ENCODE assay signal across 9 cellular contexts in the genomic region with DNA sequence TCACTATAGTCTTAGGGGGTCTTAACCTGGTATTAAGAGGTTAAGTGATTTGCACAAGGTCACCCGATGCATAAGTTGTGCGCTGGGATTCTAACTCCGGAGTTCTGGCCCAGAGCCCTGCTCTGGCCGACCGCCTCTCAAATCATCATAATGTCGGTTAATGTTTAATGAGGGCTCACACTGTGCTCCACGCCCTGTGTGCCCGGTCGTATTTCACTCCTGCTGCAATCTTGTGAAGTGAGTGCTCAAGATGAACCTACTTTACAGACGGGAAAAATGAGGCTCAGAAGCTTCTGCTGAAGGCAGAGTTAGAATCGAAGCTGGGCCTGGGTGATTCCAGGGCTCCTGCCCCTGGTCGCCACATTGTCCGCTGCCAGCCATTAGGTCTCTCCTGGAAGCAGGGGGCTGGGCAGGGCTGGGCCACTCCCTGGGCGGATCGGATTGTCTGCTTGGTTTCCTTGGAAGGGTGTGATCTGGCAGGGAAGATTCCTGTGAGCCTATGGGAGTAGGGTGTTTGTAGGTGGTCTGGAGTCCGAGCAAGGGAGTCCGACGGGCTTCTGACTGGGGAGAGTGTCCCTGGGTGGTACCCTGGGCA. TPM values are rescaled to one million over a fixed set of nuclear protein-coding genes. Genes with fewer than 3 reads are reported as not detected.
DNase-seq lines count a peak whose midpoint lies in the region; TF ChIP-seq lines count a peak whose summit lies in the region.
"Had no signal": no experiment of that assay in that cellular context is flagged by ENCODE, and none has a peak within 500 bp of the region (broad histone marks: within the 10 kb centered on the region; RNA-seq: fewer than 3 reads in every experiment).

No MANE protein-coding gene starts in this region.

- DNase-seq in NCI-H345 (lab: John Stamatoyannopoulos, UW) (peak; percentile 25), NCI-H345 treated with DMSO at 0.1 percent for 48 hours (lab: John Stamatoyannopoulos, UW; ENCODE audit: unreplicated experiment) (no peak), Peyer's patch (peak in 2 of 3 donors; percentile 84 to 86), osteocyte (ENCODE audit: extremely low spot score, unreplicated experiment) (no peak), foreskin melanocyte (no peak), superior temporal gyrus (ENCODE audit: extremely low spot score) (no peak), NCI-H82 (lab: John Stamatoyannopoulos, UW) (no peak)

- no peaks in the 10 kb centered on the region for H3K9me3 Mint-ChIP-seq in osteocyte (ENCODE audit: unreplicated experiment)

- no peaks in the 10 kb centered on the region for H3K36me3 Mint-ChIP-seq in osteocyte (ENCODE audit: unreplicated experiment)

- H3K27ac ChIP-seq in Peyer's patch (peak overlapping the region; percentile 80 to 94 (median 88)), esophagus (ENCODE audit: low read depth in 2 of 2, low read length in 1 of 2) (peak overlapping the region; percentile 87 to 88)

- peak; percentile 84 to 92 for TF ChIP-seq POLR2A in Peyer's patch (IDR thresholded peaks at IDR 0.05)

- TF ChIP-seq CTCF in Peyer's patch (IDR thresholded peaks at IDR 0.05), result no peak
- TF ChIP-seq CTCF in osteocyte (IDR thresholded peaks at IDR 0.05), result no peak

- 23% methylated on average over 18 of the region's 18 CpGs for WGBS in esophagus, 2 donors

- H3K4me3 ChIP-seq in Peyer's patch, result peak overlapping the region; percentile 69 to 85 (median 77)
- H3K4me3 ChIP-seq in esophagus (ENCODE audit: low read depth in 1 of 2, low read length in 2 of 2), result peak overlapping the region; percentile 92 to 95

- peak overlapping the region; percentile 99 for H3K4me3 Mint-ChIP-seq in osteocyte (ENCODE audit: unreplicated experiment)

- no peaks in the 10 kb centered on the region for H3K36me3 ChIP-seq in Peyer's patch
- H3K36me3 ChIP-seq in esophagus (ENCODE audit: control insufficient read depth in 2 of 2, insufficient read depth in 2 of 2, low read length in 1 of 2), result no peaks in the 10 kb centered on the region
- H3K36me3 ChIP-seq: adrenal gland had no signal

- H3K9me3 ChIP-seq in Peyer's patch (no peaks in the 10 kb centered on the region), esophagus (ENCODE audit: control insufficient read depth in 2 of 2, insufficient read depth in 1 of 2, low read depth in 1 of 2, low read length in 1 of 2) (no peaks in the 10 kb centered on the region)
- H3K9me3 ChIP-seq: adrenal gland had no signal

- H3K27me3 ChIP-seq in Peyer's patch (no peaks in the 10 kb centered on the region), esophagus (ENCODE audit: control insufficient read depth in 1 of 2, insufficient read depth in 2 of 2, low read length in 2 of 2) (no peaks in the 10 kb centered on the region)
- H3K27me3 ChIP-seq: adrenal gland had no signal

- H3K27ac Mint-ChIP-seq in osteocyte (ENCODE audit: unreplicated experiment), result peak overlapping the region; percentile 66

- H3K4me1 Mint-ChIP-seq in osteocyte (ENCODE audit: unreplicated experiment), result peaks cover 50% of the 10 kb centered on the region

- H3K4me1 ChIP-seq in Peyer's patch, result peaks cover 0 to 56% (median 3%) of the 10 kb centered on the region in 4 donors
- H3K4me1 ChIP-seq in esophagus (ENCODE audit: control insufficient read depth in 2 of 2, insufficient read depth in 2 of 2, low read length in 1 of 2), result peaks cover 17 to 25% of the 10 kb centered on the region in 2 donors

- peaks cover 3% of the 10 kb centered on the region for H3K27me3 Mint-ChIP-seq in osteocyte (ENCODE audit: unreplicated experiment)

RNA-seq across cellular contexts. Expression of gene PAK4, which starts 1.1 kb away (rescaled TPM):
- total RNA-seq in Peyer's patch (10 to 100 TPM; 24.8 to 73.0 (median 45.7) TPM), osteocyte (14.8 and 16.5 TPM in 2 replicates)
- polyA plus RNA-seq in esophagus, result 10 to 100 TPM; 39.8 to 43.1 TPM

RNA-seq across cellular contexts. Expression of gene ACP7, which starts 42.5 kb away (rescaled TPM):
- total RNA-seq in Peyer's patch, result not detected
- 1 to 10 TPM in 1 of 2 donors, under 1 TPM in 1; 0.32 to 1.6 TPM for polyA plus RNA-seq in esophagus
- not detected in 2 replicates for total RNA-seq in osteocyte
- total RNA-seq: adrenal gland had no signal
- polyA plus RNA-seq: adrenal gland had no signal

Comparison
In these comparisons a context has a peak if more than half of its experiments do, and no peak if none do; other contexts are left out.
1. DNase-seq: peak in NCI-H345 (single experiment) and Peyer's patch (2 of 3); none in NCI-H345 treated with DMSO at 0.1 percent for 48 hours (single experiment), osteocyte (single experiment), foreskin melanocyte (single experiment), superior temporal gyrus (single experiment) and NCI-H82 (single experiment).